Comparison of ENCODE assay signal across 9 cellular contexts in the genomic region with DNA sequence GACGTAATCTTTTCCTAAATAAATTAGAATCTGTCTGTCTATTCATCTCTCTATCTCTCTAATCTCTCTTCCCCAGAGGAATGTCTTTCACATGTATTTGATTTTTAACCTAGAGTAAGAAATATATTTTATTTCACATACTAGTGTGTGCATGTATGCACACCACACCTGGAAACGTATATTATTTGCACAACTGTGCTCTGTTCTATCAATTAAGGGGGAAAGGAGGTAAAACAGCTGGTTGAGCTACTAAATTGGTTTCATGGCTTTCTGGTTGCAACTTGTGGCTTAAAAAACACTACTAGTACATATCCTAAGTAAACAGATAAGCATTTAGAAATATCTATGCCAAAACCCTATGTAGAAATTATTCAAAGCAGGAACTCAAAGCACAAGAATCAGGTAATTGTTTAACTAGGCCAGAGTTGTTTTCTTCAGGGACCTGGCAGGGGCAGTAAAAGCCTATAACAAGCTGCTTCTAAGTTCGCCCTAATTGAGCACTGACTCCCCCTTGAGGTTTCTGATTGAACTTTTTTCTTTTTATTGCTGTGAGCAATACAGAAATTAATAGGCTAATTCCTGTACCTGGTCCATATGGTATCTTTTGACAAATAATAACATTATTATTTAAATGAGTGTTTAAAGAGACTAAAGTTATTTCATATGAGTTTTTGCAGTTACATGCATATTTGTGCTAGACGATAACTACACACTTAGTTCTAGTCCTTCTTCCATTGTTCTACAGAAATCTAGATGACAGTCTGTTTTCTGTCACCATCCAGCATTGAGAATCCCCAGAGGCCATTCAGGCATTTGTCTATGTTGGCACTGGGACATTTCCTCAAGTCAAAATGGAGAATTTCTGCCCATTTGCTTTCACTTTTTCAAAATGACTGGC.
DNase-seq lines count a peak whose midpoint lies in the region; ATAC-seq, FAIRE-seq and TF ChIP-seq lines count a peak whose summit lies in the region.
"Had no signal": no experiment of that assay in that cellular context is flagged by ENCODE, and none has a peak within 500 bp of the region (broad histone marks: within the 10 kb centered on the region; RNA-seq: fewer than 3 reads in every experiment).

No MANE protein-coding gene starts in this region.

- H3K79me2 ChIP-seq in neural cell (replicated peaks; ENCODE audit: insufficient read depth, low read length) = no peaks in the 10 kb centered on the region

- ATAC-seq in GM21825 (IDR thresholded peaks at IDR 0.05; ENCODE audit: unreplicated experiment) (peak; percentile 95), IMR-90 (ENCODE audit: low read depth) (peak; percentile 85; the same call in 1 of the 2 replicates)

- H3K27ac ChIP-seq in IMR-90 (ENCODE audit: insufficient read depth, low read length) (no peak overlapping the region), neural cell (ENCODE audit: low read length) (no peak overlapping the region)

- H3K4me2 ChIP-seq in IMR-90 (ENCODE audit: low read depth, low read length) (no peak overlapping the region), neural cell (ENCODE audit: low read length) (no peak overlapping the region)

- intact Hi-C loops in IMR-90 (cut with micrococcal nuclease) = loop anchor here (1.0 kb wide), 1 partner anchor 37 kb away; no protein-coding TSS in a partner anchor

- H2BK15ac ChIP-seq in IMR-90 (ENCODE audit: low read depth, low read length) = no peak overlapping the region

- CTCF ChIA-PET in IMR-90 (lab: Yijun Ruan, JAX) = interaction anchor here (0.7 to 1.9 kb wide), 8 partner anchors 9 to 196 kb away, joined by 3 to 8 read pairs (median 3); no protein-coding TSS in a partner anchor

- peak; percentile 61 for TF ChIP-seq CTCF in GM12872 (IDR thresholded peaks at IDR 0.05; ENCODE audit: insufficient read depth, low read depth, low read length)
- TF ChIP-seq CTCF in IMR-90 (conservative IDR thresholded peaks at IDR 0.05; ENCODE audit: low read depth, low read length) = peak; percentile 79
- peak; percentile 52 for TF ChIP-seq CTCF in neural cell (IDR thresholded peaks at IDR 0.05; ENCODE audit: poor library complexity, severe bottlenecking)

- H3K9me3 ChIP-seq in IMR-90 (ENCODE audit: control insufficient read depth, insufficient read depth, low read length) (no peaks in the 10 kb centered on the region), NT2/D1 (ENCODE audit: insufficient read depth, low read length) (no peaks in the 10 kb centered on the region), neural cell (ENCODE audit: low read length) (no peaks in the 10 kb centered on the region)

- H3F3A ChIP-seq in neural cell (ENCODE audit: insufficient read depth, low read length, poor library complexity, severe bottlenecking) = peaks cover 7% of the 10 kb centered on the region

- H3K9me2 ChIP-seq in neural cell (ENCODE audit: insufficient read depth, low read length) = no peaks in the 10 kb centered on the region

- dilution Hi-C loops in IMR-90 (cut with HindIII; ENCODE audit: low sequenced_read_pairs, unreplicated experiment) = no loop called here

- H3K23ac ChIP-seq in IMR-90 (ENCODE audit: low read depth, low read length) = no peak overlapping the region

- H2AK5ac ChIP-seq in IMR-90 (ENCODE audit: low read depth, low read length) = no peak overlapping the region

- no peak overlapping the region for H3K9ac ChIP-seq in IMR-90 (ENCODE audit: low read depth, low read length)
- no peak overlapping the region for H3K9ac ChIP-seq in NT2/D1 (ENCODE audit: insufficient read length, low read depth)
- no peak overlapping the region for H3K9ac ChIP-seq in neural cell (ENCODE audit: low read length)

- peak; percentile 56 for DNase-seq in IMR-90
- peak; percentile 15 for DNase-seq in NT2/D1 (ENCODE audit: low read depth, low spot score)
- DNase-seq in stimulated activated CD4-positive, alpha-beta T cell treated with anti-CD3 and anti-CD28 coated beads, Interleukin-4, amount 100 ng/mL, for 4 hours = no peak
- DNase-seq in activated T-cell treated with anti-CD3 and anti-CD28 coated beads, Interleukin-2, amount 50 U/mL, for 48 hours = no peak

- H2AK9ac ChIP-seq in IMR-90 (replicated peaks; ENCODE audit: low read depth, low read length, poor library complexity) = no peak overlapping the region

- no peak overlapping the region for H2BK5ac ChIP-seq in IMR-90 (ENCODE audit: low read depth, low read length, poor library complexity, severe bottlenecking)

- in situ Hi-C loops in IMR-90 (cut with MboI; ENCODE audit: low sequenced_read_pairs) = no loop called here

- H4K8ac ChIP-seq in IMR-90 (ENCODE audit: low read depth in 2 of 2, low read length in 2 of 2) = no peak overlapping the region

- no peak for TF ChIP-seq EP300 in neural cell (conservative IDR thresholded peaks at IDR 0.05; ENCODE audit: poor library complexity, severe bottlenecking)

- H3K4me3 ChIP-seq in IMR-90 (ENCODE audit: insufficient read depth, low read depth, low read length) (no peak overlapping the region), NT2/D1 (ENCODE audit: insufficient read length, low read depth) (no peak overlapping the region), neural cell (ENCODE audit: low read length) (no peak overlapping the region)

- WGBS in IMR-90 (ENCODE audit: extremely low coverage in 2 of 2, insufficient read length in 1 of 2), 2 experiments = no CpG with 5 or more reads among the region's 4 CpGs

- H3K4me1 ChIP-seq in IMR-90 (ENCODE audit: control insufficient read depth, insufficient read depth, low read length) = no peaks in the 10 kb centered on the region
- H3K4me1 ChIP-seq in NT2/D1 (ENCODE audit: insufficient read depth, insufficient read length) = no peaks in the 10 kb centered on the region

- H2BK120ac ChIP-seq in IMR-90 (ENCODE audit: low read depth, low read length) = no peak overlapping the region

- FAIRE-seq in endometrium (lab: Jason Lieb, UNC) = peak; percentile 33
- FAIRE-seq: colon had no signal

- TF ChIP-seq POLR2A in IMR-90 (IDR thresholded peaks at IDR 0.05; ENCODE audit: low read depth, low read length) = no peak

- H4K20me1 ChIP-seq in IMR-90 (ENCODE audit: insufficient read depth, low read length) (no peaks in the 10 kb centered on the region), neural cell (ENCODE audit: insufficient read depth) (no peaks in the 10 kb centered on the region)

- no peak overlapping the region for H3K4ac ChIP-seq in IMR-90 (ENCODE audit: low read depth, low read length)

- H4K5ac ChIP-seq in IMR-90 (ENCODE audit: low read depth, low read length) = no peak overlapping the region

- H4K91ac ChIP-seq in IMR-90 (ENCODE audit: insufficient read depth, low read depth, low read length) = no peak overlapping the region

- POLR2A ChIA-PET in IMR-90 (lab: Charles Lee; ENCODE audit: unreplicated experiment) = no interaction called here

- H3K79me1 ChIP-seq in IMR-90 (ENCODE audit: low read depth in 1 of 2, low read length in 2 of 2) = no peaks in the 10 kb centered on the region

- no TSS peak for BruUV-seq in IMR-90 (replicated peaks; lab: Mats Ljungman, UMichigan)

- H3K18ac ChIP-seq in IMR-90 (ENCODE audit: low read depth, low read length) = no peak overlapping the region

- peaks cover 11% of the 10 kb centered on the region; the same call in 1 of the 2 replicates for H3K27me3 ChIP-seq in IMR-90 (ENCODE audit: control insufficient read depth, insufficient read depth, low read length)
- H3K27me3 ChIP-seq in NT2/D1 (ENCODE audit: insufficient read depth, insufficient read length) = no peaks in the 10 kb centered on the region
- no peaks in the 10 kb centered on the region for H3K27me3 ChIP-seq in neural cell (ENCODE audit: insufficient read depth, low read depth, low read length)

- H3K9me1 ChIP-seq in IMR-90 (ENCODE audit: insufficient read depth, low read length) = no peaks in the 10 kb centered on the region

- H2BK20ac ChIP-seq in IMR-90 (ENCODE audit: low read depth, low read length) = no peak overlapping the region

- no peaks in the 10 kb centered on the region for H3K36me3 ChIP-seq in IMR-90 (ENCODE audit: control insufficient read depth, insufficient read depth, low read length)
- H3K36me3 ChIP-seq in NT2/D1 (ENCODE audit: insufficient read depth, insufficient read length, low read length) = no peaks in the 10 kb centered on the region
- no peaks in the 10 kb centered on the region for H3K36me3 ChIP-seq in neural cell (ENCODE audit: insufficient read depth, low read length)

- H3K56ac ChIP-seq in IMR-90 (ENCODE audit: extremely low read depth, insufficient read depth, low read length) = no peak overlapping the region

- no peak overlapping the region for H3K14ac ChIP-seq in IMR-90 (replicated peaks; ENCODE audit: low read depth, low read length)

- TF ChIP-seq RAD21 in IMR-90 (IDR thresholded peaks at IDR 0.05; ENCODE audit: low read length) (peak; percentile 53), neural cell (conservative IDR thresholded peaks at IDR 0.05) (peak; percentile 20)

- no peak overlapping the region for H2AFZ ChIP-seq in IMR-90 (replicated peaks; ENCODE audit: low read length, poor library complexity)
- no peak overlapping the region for H2AFZ ChIP-seq in neural cell (ENCODE audit: low read depth, low read length)

TF ChIP-seq in IMR-90, 13 proteins besides CTCF, POLR2A, EP300 and RAD21:
- TF ChIP-seq SMC3 (IDR thresholded peaks at IDR 0.05; ENCODE audit: low read depth, low read length) (0 out of 2 replicates have a peak, but pooled peaks have one; percentile 22), NFE2L2 (IDR thresholded peaks at IDR 0.05; ENCODE audit: low read depth, low read length) (no peak)
TF ChIP-seq in IMR-90: peak in this region for 1.

TF ChIP-seq in neural cell, 6 proteins besides CTCF, POLR2A, EP300 and RAD21:
- TF ChIP-seq POLR2AphosphoS5 (IDR thresholded peaks at IDR 0.05) = no peak
- no peak for TF ChIP-seq MXI1 (conservative IDR thresholded peaks at IDR 0.05; ENCODE audit: poor library complexity, severe bottlenecking)
- TF ChIP-seq SMC3 (conservative IDR thresholded peaks at IDR 0.05; ENCODE audit: poor library complexity) = no peak
- no peak for TF ChIP-seq EZH2 (IDR thresholded peaks at IDR 0.05; ENCODE audit: borderline replicate concordance, insufficient read depth, low read length, poor library complexity, severe bottlenecking)
TF ChIP-seq in neural cell: peak in this region for 0.

Comparison
In these comparisons a context has a peak if more than half of its experiments do, and no peak if none do; other contexts are left out.
1. DNase-seq: peak in IMR-90 (single experiment) and NT2/D1 (single experiment); none in stimulated activated CD4-positive, alpha-beta T cell treated with anti-CD3 and anti-CD28 coated beads, Interleukin-4, amount 100 ng/mL, for 4 hours (0 of 2) and activated T-cell treated with anti-CD3 and anti-CD28 coated beads, Interleukin-2, amount 50 U/mL, for 48 hours (0 of 2).
2. Peak in every context shown above with its lines, with median percentiles within 50 percentile points of each other: CTCF ChIP-seq.